Comparison of ENCODE assay signal across 17 cellular contexts in the genomic region with DNA sequence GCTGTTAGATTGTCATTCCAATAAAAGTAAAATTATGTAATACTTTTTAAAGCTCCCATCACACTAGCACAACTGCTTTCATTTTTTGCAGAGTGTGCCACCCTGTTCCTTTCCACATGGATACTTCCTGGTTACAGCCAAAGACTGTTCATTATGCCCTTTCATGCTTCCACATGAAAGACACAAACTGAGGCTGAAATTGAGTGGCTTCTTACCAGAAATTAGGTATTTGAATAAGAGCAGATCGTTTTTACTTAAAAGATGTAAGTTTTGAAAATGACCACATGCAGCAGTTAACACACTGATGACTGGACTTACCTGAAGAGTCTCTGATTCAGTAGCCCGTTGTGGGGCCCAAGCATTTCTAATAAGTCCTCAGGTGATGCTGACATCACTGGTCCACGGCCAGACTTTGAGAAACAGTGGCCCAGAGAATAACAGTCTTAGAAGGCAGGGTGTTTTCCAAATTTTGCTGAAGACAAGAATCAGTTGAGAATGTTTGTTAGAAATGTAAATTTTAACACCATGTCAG.
A peak's percentile ranks its signal among the peaks of the same experiment; 100 is the strongest.
DNase-seq lines count a peak whose midpoint lies in the region; ATAC-seq and TF ChIP-seq lines count a peak whose summit lies in the region.
"Had no signal": no experiment of that assay in that cellular context is flagged by ENCODE, and none has a peak within 500 bp of the region (broad histone marks: within the 10 kb centered on the region; RNA-seq: fewer than 3 reads in every experiment).

No MANE protein-coding gene starts in this region.

- H3K9me3 ChIP-seq in BLaER1 (no peaks in the 10 kb centered on the region), DND-41 (ENCODE audit: insufficient read depth, low read length, severe bottlenecking) (no peaks in the 10 kb centered on the region), SU-DHL-6 (ENCODE audit: insufficient read depth, low read length) (no peaks in the 10 kb centered on the region), mucosa of descending colon (no peaks in the 10 kb centered on the region)

- TF ChIP-seq CTCF in DND-41 (IDR thresholded peaks at IDR 0.05; ENCODE audit: borderline replicate concordance, extremely low read depth, low read length, poor library complexity, severe bottlenecking) (no peak), SU-DHL-6 (IDR thresholded peaks at IDR 0.05; ENCODE audit: insufficient read depth, low read length, poor library complexity, severe bottlenecking) (no peak), mucosa of descending colon (IDR thresholded peaks at IDR 0.05) (no peak)

- H3K27ac Mint-ChIP-seq in stimulated activated naive CD8-positive, alpha-beta T cell treated with anti-CD3 and anti-CD28 coated beads, Interleukin-15, amount 100 ng/mL, for 72 hours: no peak overlapping the region
- H3K27ac Mint-ChIP-seq: CD8-positive, alpha-beta T cell had no signal

- no peak overlapping the region for H3K27ac ChIP-seq in BLaER1
- H3K27ac ChIP-seq in DND-41 (ENCODE audit: low read length): no peak overlapping the region
- peak overlapping the region; percentile 69 for H3K27ac ChIP-seq in SU-DHL-6 (ENCODE audit: low read depth, low read length)
- H3K27ac ChIP-seq: PC-9, SK-N-MC had no signal

- intact Hi-C loops in mucosa of descending colon (cut with DNase I, micrococcal nuclease): no loop called here

- H4K20me1 ChIP-seq in BLaER1 (no peaks in the 10 kb centered on the region), DND-41 (ENCODE audit: insufficient read depth, low read length) (no peaks in the 10 kb centered on the region), SU-DHL-6 (ENCODE audit: low read depth, low read length) (no peaks in the 10 kb centered on the region)

- ATAC-seq in DND-41 (ENCODE audit: insufficient read depth, low read depth) (no peak), mucosa of descending colon (peak; percentile 39), HG02610 (IDR thresholded peaks at IDR 0.05; ENCODE audit: unreplicated experiment) (no peak)
- no peak for ATAC-seq in stimulated activated naive CD8-positive, alpha-beta T cell treated with anti-CD3 and anti-CD28 coated beads, Interleukin-15, amount 100 ng/mL, for 72 hours
- ATAC-seq: CD8-positive, alpha-beta T cell; HepG2 had no signal

- H3K4me3 ChIP-seq in BLaER1 (no peak overlapping the region), DND-41 (ENCODE audit: low read depth in 1 of 2, low read length in 2 of 2) (no peak overlapping the region), SU-DHL-6 (ENCODE audit: insufficient read depth, low read length, poor library complexity, severe bottlenecking) (no peak overlapping the region), mucosa of descending colon (no peak overlapping the region)
- H3K4me3 ChIP-seq: PC-9, SK-N-MC had no signal

- H3K9me2 ChIP-seq in SU-DHL-6 (replicated peaks; ENCODE audit: insufficient read depth, low read length): no peaks in the 10 kb centered on the region

- H3K9me3 Mint-ChIP-seq in stimulated activated naive CD8-positive, alpha-beta T cell treated with anti-CD3 and anti-CD28 coated beads, Interleukin-15, amount 100 ng/mL, for 72 hours: no peaks in the 10 kb centered on the region
- H3K9me3 Mint-ChIP-seq: CD8-positive, alpha-beta T cell had no signal

- no peak overlapping the region for H3K4me3 Mint-ChIP-seq in stimulated activated naive CD8-positive, alpha-beta T cell treated with anti-CD3 and anti-CD28 coated beads, Interleukin-15, amount 100 ng/mL, for 72 hours
- H3K4me3 Mint-ChIP-seq: CD8-positive, alpha-beta T cell had no signal

- peaks cover 49% of the 10 kb centered on the region for H3K4me1 Mint-ChIP-seq in stimulated activated naive CD8-positive, alpha-beta T cell treated with anti-CD3 and anti-CD28 coated beads, Interleukin-15, amount 100 ng/mL, for 72 hours

- no peak overlapping the region for H3K9ac ChIP-seq in BLaER1
- no peak overlapping the region for H3K9ac ChIP-seq in DND-41 (ENCODE audit: low read depth, low read length)
- peak overlapping the region; percentile 22 for H3K9ac ChIP-seq in SU-DHL-6 (ENCODE audit: low read length)

- peaks cover 42% of the 10 kb centered on the region for H3F3A ChIP-seq in SU-DHL-6 (ENCODE audit: insufficient read depth)

- H3K36me3 ChIP-seq in BLaER1 (no peaks in the 10 kb centered on the region), DND-41 (ENCODE audit: insufficient read depth, low read length) (no peaks in the 10 kb centered on the region), SU-DHL-6 (ENCODE audit: low read length) (peaks cover 10% of the 10 kb centered on the region; the same call in 1 of the 2 replicates), mucosa of descending colon (ENCODE audit: low read depth) (no peaks in the 10 kb centered on the region)

- H3K27me3 Mint-ChIP-seq in stimulated activated naive CD8-positive, alpha-beta T cell treated with anti-CD3 and anti-CD28 coated beads, Interleukin-15, amount 100 ng/mL, for 72 hours: no peaks in the 10 kb centered on the region

- H3K27me3 ChIP-seq in BLaER1 (no peaks in the 10 kb centered on the region; the same call in 1 of the 2 replicates), DND-41 (ENCODE audit: insufficient read depth, low read length, poor library complexity) (no peaks in the 10 kb centered on the region), SU-DHL-6 (ENCODE audit: low read length) (no peaks in the 10 kb centered on the region)

- H3K79me2 ChIP-seq in DND-41 (ENCODE audit: insufficient read depth, low read length): no peaks in the 10 kb centered on the region
- peaks cover 96% of the 10 kb centered on the region for H3K79me2 ChIP-seq in SU-DHL-6 (ENCODE audit: insufficient read depth, low read length)

- DNase-seq in DND-41 (no peak), mucosa of descending colon (no peak), occipital lobe (lab: John Stamatoyannopoulos, UW) (no peak)
- DNase-seq in stimulated activated naive CD8-positive, alpha-beta T cell treated with anti-CD3 and anti-CD28 coated beads, Interleukin-15, amount 100 ng/mL, for 72 hours: no peak
- DNase-seq: CD8-positive, alpha-beta T cell; H7; Kasumi-1; MV-4-11; NCI-H1436; NCI-H2081 treated with DMSO at 0.1 percent for 48 hours; NCI-H2227 treated with DMSO at 0.1 percent for 48 hours; PC-9 had no signal

- peak overlapping the region; percentile 47; the same call in 1 of the 2 replicates for H2AFZ ChIP-seq in DND-41 (ENCODE audit: low read depth, low read length)
- no peak overlapping the region for H2AFZ ChIP-seq in SU-DHL-6 (ENCODE audit: low read depth, low read length, severe bottlenecking)
- H2AFZ ChIP-seq: PC-9 had no signal

- H3K4me1 ChIP-seq in BLaER1: peaks cover 53% of the 10 kb centered on the region
- H3K4me1 ChIP-seq in DND-41 (ENCODE audit: insufficient read depth, low read length): peaks cover 38% of the 10 kb centered on the region
- peaks cover 4% of the 10 kb centered on the region for H3K4me1 ChIP-seq in mucosa of descending colon (ENCODE audit: low read depth)

- H3K4me2 ChIP-seq in BLaER1: peak overlapping the region; percentile 40
- H3K4me2 ChIP-seq in DND-41 (ENCODE audit: insufficient read depth, low read length): no peak overlapping the region
- peak overlapping the region; percentile 50 for H3K4me2 ChIP-seq in SU-DHL-6 (ENCODE audit: low read depth, low read length, poor library complexity, severe bottlenecking)
- H3K4me2 ChIP-seq: PC-9 had no signal
